9 cellular contexts compared by ENCODE assay signal in the genomic region with DNA sequence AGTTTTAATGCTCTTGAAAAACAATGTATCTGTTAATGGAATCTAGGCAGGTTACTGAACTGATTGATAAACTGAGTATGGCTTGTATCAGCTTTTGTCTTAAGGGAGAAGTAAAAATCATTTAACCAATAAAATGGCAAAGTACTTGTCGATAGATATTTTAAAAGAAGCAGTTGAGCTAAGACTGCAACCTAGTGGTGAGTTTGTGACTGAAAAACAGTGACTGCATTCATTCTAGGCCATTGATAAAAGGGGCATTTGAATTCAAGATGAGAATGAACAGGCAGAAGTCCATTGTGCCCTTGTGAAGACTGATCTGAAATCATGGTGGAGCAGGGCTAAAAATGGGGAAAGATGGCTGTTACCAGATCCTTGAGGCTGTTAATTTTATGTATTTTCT. TPM values are rescaled to one million over a fixed set of nuclear protein-coding genes. Genes with fewer than 3 reads are reported as not detected.
A peak's percentile ranks its signal among the peaks of the same experiment; 100 is the strongest.
DNase-seq lines count a peak whose midpoint lies in the region; ATAC-seq, FAIRE-seq and TF ChIP-seq lines count a peak whose summit lies in the region.
"Had no signal": no experiment of that assay in that cellular context is flagged by ENCODE, and none has a peak within 500 bp of the region (broad histone marks: within the 10 kb centered on the region; RNA-seq: fewer than 3 reads in every experiment).

No MANE protein-coding gene starts in this region.

- H3K27ac Mint-ChIP-seq in nephron: no peak overlapping the region

- H3K4me1 ChIP-seq in A673 (ENCODE audit: insufficient read depth, low read length, poor library complexity, severe bottlenecking) (no peaks in the 10 kb centered on the region), K562 (replicated peaks in 1 of 2; ENCODE audit: control insufficient read depth in 2 of 2, insufficient read depth in 2 of 2, low read length in 2 of 2) (no peaks in the 10 kb centered on the region; a peak in 1 of 5 replicates)

- peaks cover 24% of the 10 kb centered on the region for H3K4me1 Mint-ChIP-seq in nephron

- POLR2A ChIA-PET in A673 (lab: Charles Lee; ENCODE audit: low non-redundant PET): no interaction called here
- POLR2A ChIA-PET in K562 (lab: Yijun Ruan, JAX): interaction anchor here (0.7 kb wide), 1 partner anchor 195 kb away, joined by 3 read pairs; no protein-coding TSS in a partner anchor

- peak overlapping the region; percentile 33; the same call in 1 of the 2 replicates for H2AFZ ChIP-seq in K562 (ENCODE audit: low read depth, low read length)

- H3K9me3 ChIP-seq in A673 (ENCODE audit: low read depth, low read length, poor library complexity, severe bottlenecking) (no peaks in the 10 kb centered on the region), K562 (replicated peaks; ENCODE audit: control insufficient read depth, insufficient read depth, low read depth, low read length) (no peaks in the 10 kb centered on the region)

- DNase-seq in A673 (ENCODE audit: low spot score) (peak; percentile 39), GM18507 (ENCODE audit: extremely low spot score, insufficient read length, low read depth) (no peak), K562 (ENCODE audit: extremely low read depth in 1 of 4, low spot score in 3 of 4) (peak in 2 of 4 experiments; percentile 15 to 17), COLO668 (lab: John Stamatoyannopoulos, UW; ENCODE audit: unreplicated experiment) (no peak)

- H3K27ac ChIP-seq in A673 (ENCODE audit: low read depth, low read length, poor library complexity, severe bottlenecking) (no peak overlapping the region), K562 (ENCODE audit: extremely low read depth, low read depth, low read length) (no peak overlapping the region)

- H3K9me1 ChIP-seq in K562 (ENCODE audit: control insufficient read depth, insufficient read depth, low read length): no peaks in the 10 kb centered on the region

- ATAC-seq in K562 (peak; percentile 61), HG03025 (IDR thresholded peaks at IDR 0.05; ENCODE audit: low FRiP score, unreplicated experiment) (no peak), GM21529 (IDR thresholded peaks at IDR 0.05; ENCODE audit: unreplicated experiment) (no peak)

- FAIRE-seq in GM18507 (lab: Jason Lieb, UNC): peak; percentile 75
- FAIRE-seq in K562 (lab: Jason Lieb, UNC): peak; percentile 73

- 20% methylated on average over 1 of the region's 1 CpG for WGBS in K562 (ENCODE audit: insufficient coverage, low coverage, missing lambda C conversion rate)

- H3K27me3 ChIP-seq in A673 (replicated peaks; ENCODE audit: insufficient read depth, low read depth, low read length, poor library complexity) (no peaks in the 10 kb centered on the region), K562 (ENCODE audit: control insufficient read depth in 2 of 2, insufficient read depth in 2 of 2, low read length in 2 of 2) (no peaks in the 10 kb centered on the region)

- no peak overlapping the region for H3K4me3 Mint-ChIP-seq in nephron
- H3K4me3 Mint-ChIP-seq: central memory CD8-positive, alpha-beta T cell had no signal

- no peak for TF ChIP-seq POLR2A in K562 (conservative IDR thresholded peaks at IDR 0.05)

- in situ Hi-C loops in K562 (cut with MboI): no loop called here

- intact Hi-C loops in A673 (cut with micrococcal nuclease; ENCODE audit: unreplicated experiment) (no loop called here), K562 (cut with micrococcal nuclease) (loop anchor here (1.0 kb wide), 1 partner anchor 33 kb away; no protein-coding TSS in a partner anchor)

- BruUV-seq in A673 (replicated peaks; lab: Mats Ljungman, UMichigan) (no TSS peak), K562 (replicated peaks; lab: Mats Ljungman, UMichigan) (no TSS peak)

- TF ChIP-seq RAD21 in Ishikawa (IDR thresholded peaks at IDR 0.05; ENCODE audit: low read depth): peak; percentile 38
- peak in 1 of 2 experiments; percentile 55; a peak in 2 of 4 replicates for TF ChIP-seq RAD21 in K562 (CRISPR knock-in tag; conservative IDR thresholded peaks at IDR 0.05 in 1 of 2, IDR thresholded peaks at IDR 0.05 in 1 of 2)

- H3K9me3 Mint-ChIP-seq in nephron: no peaks in the 10 kb centered on the region
- H3K9me3 Mint-ChIP-seq: central memory CD8-positive, alpha-beta T cell had no signal

- H3K36me3 ChIP-seq in A673 (ENCODE audit: insufficient read depth, low read length, poor library complexity, severe bottlenecking) (no peaks in the 10 kb centered on the region), K562 (ENCODE audit: control insufficient read depth, insufficient read depth, low read length) (no peaks in the 10 kb centered on the region)

- H3K4me2 ChIP-seq in K562 (ENCODE audit: insufficient read depth, low read length): no peak overlapping the region

- TF ChIP-seq CTCF in A673 (conservative IDR thresholded peaks at IDR 0.05; ENCODE audit: low read depth, low read length) (peak; percentile 62), K562 (IDR thresholded peaks at IDR 0.05 in 2 of 3, conservative IDR thresholded peaks at IDR 0.05 in 1 of 3; ENCODE audit: insufficient read depth in 2 of 3, low read depth in 1 of 3, low read length in 3 of 3) (peak; percentile 27 to 47 (median 37); a peak in 4 of 6 replicates), nephron (IDR thresholded peaks at IDR 0.05; ENCODE audit: unreplicated experiment in 3 of 3) (peak in 2 of 3 experiments; percentile 19 to 31)

- H3K27me3 Mint-ChIP-seq in nephron (ENCODE audit: low read depth): no peaks in the 10 kb centered on the region
- H3K27me3 Mint-ChIP-seq: central memory CD8-positive, alpha-beta T cell had no signal

- H3K79me2 ChIP-seq in K562 (ENCODE audit: control insufficient read depth, insufficient read depth, low read length): no peaks in the 10 kb centered on the region

- CTCF ChIA-PET in A673 (lab: Charles Lee) (interaction anchor here (0.5 to 0.6 kb wide), 2 partner anchors 23 to 231 kb away, joined by 3 to 8 read pairs; no protein-coding TSS in a partner anchor), K562 (lab: Yijun Ruan, JAX; ENCODE audit: low intra/inter-chr PET ratio) (interaction anchor here (1.0 kb wide), 1 partner anchor 34 kb away, joined by 4 read pairs; no protein-coding TSS in a partner anchor)

- no peak overlapping the region for H3K4me3 ChIP-seq in A673 (ENCODE audit: low read depth, low read length, poor library complexity, severe bottlenecking)
- H3K4me3 ChIP-seq in K562: no peak overlapping the region

- no peaks in the 10 kb centered on the region for H4K20me1 ChIP-seq in K562 (replicated peaks; ENCODE audit: control insufficient read depth, insufficient read depth, low read length)

- no peak overlapping the region for H3K9ac ChIP-seq in K562 (ENCODE audit: insufficient read depth in 1 of 2, low read depth in 2 of 2, low read length in 2 of 2)

- H3K36me3 Mint-ChIP-seq in nephron (ENCODE audit: low read depth): no peaks in the 10 kb centered on the region

- no peak for TF ChIP-seq EP300 in Ishikawa (IDR thresholded peaks at IDR 0.05; ENCODE audit: borderline replicate concordance)
- TF ChIP-seq EP300 in K562 (IDR thresholded peaks at IDR 0.05; ENCODE audit: low read length): no peak

TF ChIP-seq in Ishikawa, 13 proteins besides CTCF, POLR2A, EP300 and RAD21 (continues in another document):
- no peak for TF ChIP-seq EGR1 (IDR thresholded peaks at IDR 0.05)

TF ChIP-seq in K562, 482 proteins besides CTCF, POLR2A, EP300 and RAD21:
- TF ChIP-seq, protein P1, sequence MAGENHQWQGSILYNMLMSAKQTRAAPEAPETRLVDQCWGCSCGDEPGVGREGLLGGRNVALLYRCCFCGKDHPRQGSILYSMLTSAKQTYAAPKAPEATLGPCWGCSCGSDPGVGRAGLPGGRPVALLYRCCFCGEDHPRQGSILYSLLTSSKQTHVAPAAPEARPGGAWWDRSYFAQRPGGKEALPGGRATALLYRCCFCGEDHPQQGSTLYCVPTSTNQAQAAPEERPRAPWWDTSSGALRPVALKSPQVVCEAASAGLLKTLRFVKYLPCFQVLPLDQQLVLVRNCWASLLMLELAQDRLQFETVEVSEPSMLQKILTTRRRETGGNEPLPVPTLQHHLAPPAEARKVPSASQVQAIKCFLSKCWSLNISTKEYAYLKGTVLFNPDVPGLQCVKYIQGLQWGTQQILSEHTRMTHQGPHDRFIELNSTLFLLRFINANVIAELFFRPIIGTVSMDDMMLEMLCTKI (IDR thresholded peaks at IDR 0.05; ENCODE audit: partially characterized antibody): no peak
- TF ChIP-seq ZNF24 (IDR thresholded peaks at IDR 0.05): peak; percentile 49; the same call in 1 of the 2 replicates
TF ChIP-seq in K562: peak in this region for 1.

RNA-seq across cellular contexts. Expression of gene MSTN, which starts 59.4 kb away (rescaled TPM):
- total RNA-seq in A673 (2021) (not detected in 2 replicates), K562 (2014; rRNA removed) (not detected in 2 replicates), K562 (2014; rRNA removed; fragmentation: Illumina TruSeq; extraction: Trizol) (not detected in 2 replicates), K562 (2015; rRNA removed; fragmentation: Illumina TruSeq; extraction: Trizol) (not detected in 2 replicates), K562 (2021) (not detected in 2 replicates)
- not detected in 2 replicates for total RNA-seq in K562 (2011; cell fraction: chromatin; rRNA removed; ENCODE audit: low replicate concordance)
- not detected in 2 replicates for total RNA-seq in K562 (2011; cell fraction: nucleolus; rRNA removed)
- not detected in 2 replicates for total RNA-seq in K562 (2011; cell fraction: nucleoplasm; rRNA removed)
- polyA plus RNA-seq in K562 (2011; rRNA removed) (not detected in 2 replicates), K562 (2014; fragmentation: Illumina TruSeq; extraction: Trizol) (not detected in 2 replicates), K562 (2014; fragmentation: Nextera tagmentation; extraction: Ambion mirVana) (not detected), K562 (2014; rRNA removed) (not detected in 2 replicates)
- polyA plus RNA-seq in K562 (2011; cell fraction: cytosol; rRNA removed): not detected in 2 replicates
- not detected in 2 replicates for polyA plus RNA-seq in K562 (2011; cell fraction: nucleus; rRNA removed)
- polyA plus RNA-seq in K562 (2012): 0.03 TPM in 1 of 2 replicates, not detected in the other
- not detected in 2 replicates for polyA minus RNA-seq in K562 (2011; rRNA and poly(A)+ RNA removed)
- not detected in 2 replicates for polyA minus RNA-seq in K562 (2011; cell fraction: cytosol; rRNA and poly(A)+ RNA removed)
- not detected in 2 replicates for polyA minus RNA-seq in K562 (2011; cell fraction: nucleus; rRNA and poly(A)+ RNA removed)
